ENCODE assay signal across 1 cellular context in genomic region chr6:24899647-24900325, GRCh38.
TF ChIP-seq lines count a peak whose summit lies in the region.

No MANE protein-coding gene starts in this region.

TF ChIP-seq in neural cell, 6 proteins besides CTCF, POLR2A, EP300 and RAD21:
- TF ChIP-seq SMC3 (conservative IDR thresholded peaks at IDR 0.05; ENCODE audit: poor library complexity) (no peak), POLR2AphosphoS5 (IDR thresholded peaks at IDR 0.05) (peak; percentile 27)
